ENCODE assay signal across 10 cellular contexts in the genomic region with DNA sequence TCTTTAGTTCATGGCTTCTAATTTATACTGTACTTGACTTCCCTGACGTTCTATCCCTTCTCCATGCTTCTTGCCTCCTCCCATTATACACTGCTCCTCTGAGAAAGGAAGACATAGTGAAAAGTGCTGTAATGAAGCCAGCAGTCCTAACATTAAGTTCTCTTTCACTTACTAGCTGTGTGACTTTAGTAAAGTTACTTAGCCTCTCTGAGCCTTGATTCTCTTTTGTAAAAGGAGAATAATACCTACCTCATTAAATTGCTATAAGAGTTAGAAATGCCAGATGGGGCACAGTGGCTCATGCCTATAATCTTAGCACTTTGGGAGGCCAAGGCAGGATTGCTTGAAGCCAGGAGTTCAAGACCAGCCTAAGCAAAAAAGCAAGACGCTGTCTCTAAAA.
"Had no signal": no experiment of that assay in that cellular context is flagged by ENCODE, and none has a peak within 500 bp of the region (broad histone marks: within the 10 kb centered on the region; RNA-seq: fewer than 3 reads in every experiment).

No MANE protein-coding gene starts in this region.

- H2AFZ ChIP-seq: GM23248 had no signal

- H3K9ac ChIP-seq: GM23248, KMS-11 had no signal

- H3K27ac ChIP-seq: GM23248, HL-60, KMS-11 had no signal

- H3K36me3 ChIP-seq: HAP-1 had no signal

- DNase-seq: GM23248, GOT3, H7, IMR-90, Karpas-422, KBM-7 had no signal

- ATAC-seq: HCT116 had no signal

- H3K4me3 ChIP-seq: GM23248, HAP-1 had no signal

- H3K9me3 ChIP-seq: HAP-1 had no signal

- H3K4me2 ChIP-seq: KMS-11 had no signal
